ENCODE assay signal across 9 cellular contexts in genomic region chr9:113993838-113994540, GRCh38.
DNase-seq lines count a peak whose midpoint lies in the region; TF ChIP-seq lines count a peak whose summit lies in the region.
"Had no signal": no experiment of that assay in that cellular context is flagged by ENCODE, and none has a peak within 500 bp of the region (broad histone marks: within the 10 kb centered on the region; RNA-seq: fewer than 3 reads in every experiment).

No MANE protein-coding gene starts in this region.

- TF ChIP-seq POLR2A in breast epithelium (IDR thresholded peaks at IDR 0.05), result no peak
- no peak for TF ChIP-seq POLR2A in lower leg skin (IDR thresholded peaks at IDR 0.05)
- TF ChIP-seq POLR2A in uterus (IDR thresholded peaks at IDR 0.05), result no peak
- TF ChIP-seq POLR2A in esophagus muscularis mucosa (IDR thresholded peaks at IDR 0.05; ENCODE audit: low read depth), result no peak

- H3K27me3 ChIP-seq in breast epithelium (no peaks in the 10 kb centered on the region), uterus (no peaks in the 10 kb centered on the region), esophagus muscularis mucosa (no peaks in the 10 kb centered on the region)

- no peaks in the 10 kb centered on the region for H3K36me3 ChIP-seq in breast epithelium
- H3K36me3 ChIP-seq in uterus, result no peaks in the 10 kb centered on the region
- H3K36me3 ChIP-seq in esophagus muscularis mucosa, result no peaks in the 10 kb centered on the region

- WGBS in lower leg skin, 2 donors, result 27 to 28% methylated on average over 14 of the region's 14 CpGs
- WGBS in esophagus muscularis mucosa, result 26% methylated on average over 11 of the region's 14 CpGs

- H3K9me3 ChIP-seq in breast epithelium (no peaks in the 10 kb centered on the region), uterus (no peaks in the 10 kb centered on the region), esophagus muscularis mucosa (no peaks in the 10 kb centered on the region)

- no peak for TF ChIP-seq CTCF in breast epithelium (IDR thresholded peaks at IDR 0.05)
- TF ChIP-seq CTCF in lower leg skin (IDR thresholded peaks at IDR 0.05), result no peak
- TF ChIP-seq CTCF in uterus (IDR thresholded peaks at IDR 0.05), result no peak
- no peak for TF ChIP-seq CTCF in esophagus muscularis mucosa (IDR thresholded peaks at IDR 0.05)

- peak overlapping the region in 1 of 2 donors; percentile 25 for H3K27ac ChIP-seq in breast epithelium
- no peak overlapping the region for H3K27ac ChIP-seq in uterus
- no peak overlapping the region for H3K27ac ChIP-seq in esophagus muscularis mucosa (replicated peaks in 1 of 4)

- no peak overlapping the region for H3K4me3 ChIP-seq in breast epithelium
- no peak overlapping the region for H3K4me3 ChIP-seq in lower leg skin (ENCODE audit: low read depth, poor library complexity, severe bottlenecking)
- H3K4me3 ChIP-seq in uterus, result no peak overlapping the region
- H3K4me3 ChIP-seq in esophagus muscularis mucosa, result no peak overlapping the region
- H3K4me3 ChIP-seq: K562 had no signal

- intact Hi-C loops in breast epithelium (cut with DNase I; ENCODE audit: low total_unique reads), result no loop called here
- intact Hi-C loops in lower leg skin (cut with DNase I; ENCODE audit: low total_unique reads), result no loop called here
- intact Hi-C loops in uterus (cut with DNase I; ENCODE audit: low total_unique reads), result no loop called here
- intact Hi-C loops in esophagus muscularis mucosa (cut with DNase I), result no loop called here

- peaks cover 0 to 15% of the 10 kb centered on the region in 2 donors for H3K4me1 ChIP-seq in breast epithelium
- H3K4me1 ChIP-seq in uterus, result peaks cover 0 to 11% of the 10 kb centered on the region in 2 donors
- peaks cover 32 to 47% (median 38%) of the 10 kb centered on the region in 4 donors for H3K4me1 ChIP-seq in esophagus muscularis mucosa

- no peak for TF ChIP-seq EP300 in esophagus muscularis mucosa (IDR thresholded peaks at IDR 0.05)

- DNase-seq in stimulated activated CD8-positive, alpha-beta memory T cell treated with anti-CD3 and anti-CD28 coated beads, Interleukin-4, amount 100 ng/mL, for 24 hours (ENCODE audit: low read depth), result peak; percentile 0
- no peak for DNase-seq in stimulated activated CD8-positive, alpha-beta memory T cell treated with anti-CD3 and anti-CD28 coated beads, Interleukin-4, amount 100 ng/mL, for 48 hours
- DNase-seq in breast epithelium (ENCODE audit: low spot score in 2 of 2), result peak; percentile 86
- peak; percentile 78 to 93 for DNase-seq in lower leg skin (ENCODE audit: low spot score in 2 of 2)
- peak; percentile 62 for DNase-seq in uterus
- no peak for DNase-seq in AML-193 (lab: John Stamatoyannopoulos, UW)
- DNase-seq in retina, result no peak
- no peak for DNase-seq in esophagus muscularis mucosa (ENCODE audit: extremely low spot score)

Comparison
In these comparisons a context has a peak if more than half of its experiments do, and no peak if none do; other contexts are left out.
1. DNase-seq: peak in stimulated activated CD8-positive, alpha-beta memory T cell treated with anti-CD3 and anti-CD28 coated beads, Interleukin-4, amount 100 ng/mL, for 24 hours (single experiment), breast epithelium (2 of 2), lower leg skin (2 of 2) and uterus (2 of 2); none in stimulated activated CD8-positive, alpha-beta memory T cell treated with anti-CD3 and anti-CD28 coated beads, Interleukin-4, amount 100 ng/mL, for 48 hours (single experiment), AML-193 (0 of 2), retina (single experiment) and esophagus muscularis mucosa (single experiment).